9 cellular contexts compared by ENCODE assay signal in genomic region chr1:109252893-109253802, GRCh38. TPM values are rescaled to one million over a fixed set of nuclear protein-coding genes. Genes with fewer than 3 reads are reported as not detected.
DNase-seq lines count a peak whose midpoint lies in the region; ATAC-seq and TF ChIP-seq lines count a peak whose summit lies in the region.
"Had no signal": no experiment of that assay in that cellular context is flagged by ENCODE, and none has a peak within 500 bp of the region (broad histone marks: within the 10 kb centered on the region; RNA-seq: fewer than 3 reads in every experiment).

No MANE protein-coding gene starts in this region.

- dilution Hi-C loops in IMR-90 (cut with HindIII; ENCODE audit: low sequenced_read_pairs, unreplicated experiment): no loop called here

- H3K4me2 ChIP-seq in IMR-90 (ENCODE audit: low read depth, low read length): no peak overlapping the region
- H3K4me2 ChIP-seq: KMS-11 had no signal

- H3K36me3 ChIP-seq in IMR-90 (ENCODE audit: control insufficient read depth, insufficient read depth, low read length) (no peaks in the 10 kb centered on the region), subcutaneous abdominal adipose tissue (ENCODE audit: control insufficient read depth in 5 of 5, insufficient read depth in 5 of 5, low read length in 5 of 5) (no peaks in the 10 kb centered on the region)

- CTCF ChIA-PET in IMR-90 (lab: Yijun Ruan, JAX): interaction anchor here (1.2 to 1.3 kb wide), 2 partner anchors 11 to 52 kb away, joined by 3 to 6 read pairs; no protein-coding TSS in a partner anchor
- CTCF ChIA-PET in activated CD4-positive, alpha-beta memory T cell treated with anti-CD3 and anti-CD28 coated beads for 36 hours (lab: Charles Lee): interaction anchor here (1.7 kb wide), 1 partner anchor 279 kb away, joined by 4 read pairs; no protein-coding TSS in a partner anchor
- CTCF ChIA-PET in activated CD4-positive, alpha-beta T cell treated with anti-CD3 and anti-CD28 coated beads, Interleukin-2, amount 10 ng/mL, durations not matched to agents 7 days and 5 days (lab: Charles Lee): interaction anchor here (0.9 to 4.0 kb wide), 7 partner anchors 11 to 293 kb away, joined by 3 to 14 read pairs (median 4); no protein-coding TSS in a partner anchor

- H3K9ac ChIP-seq in IMR-90 (ENCODE audit: low read depth, low read length): no peak overlapping the region
- H3K9ac ChIP-seq in subcutaneous abdominal adipose tissue (ENCODE audit: low read length in 5 of 5): peak overlapping the region in 3 of 5 donors; percentile 23 to 55 (median 27)
- H3K9ac ChIP-seq: KMS-11 had no signal

- TF ChIP-seq CTCF in IMR-90 (conservative IDR thresholded peaks at IDR 0.05; ENCODE audit: low read depth, low read length): no peak
- no peak for TF ChIP-seq CTCF in brain (conservative IDR thresholded peaks at IDR 0.05)

- intact Hi-C loops in IMR-90 (cut with micrococcal nuclease): no loop called here
- intact Hi-C loops in activated CD4-positive, alpha-beta memory T cell treated with anti-CD3 and anti-CD28 coated beads for 36 hours (cut with micrococcal nuclease): no loop called here

- H3K9me3 Mint-ChIP-seq in brain: peaks cover 0 to 24% (median 16%) of the 10 kb centered on the region in 5 experiments
- H3K9me3 Mint-ChIP-seq in activated CD4-positive, alpha-beta memory T cell treated with anti-CD3 and anti-CD28 coated beads for 36 hours: no peaks in the 10 kb centered on the region
- no peaks in the 10 kb centered on the region for H3K9me3 Mint-ChIP-seq in activated naive CD4-positive, alpha-beta T cell treated with anti-CD3 and anti-CD28 coated beads, Interleukin-2, amount 50 U/mL, for 72 hours
- no peaks in the 10 kb centered on the region for H3K9me3 Mint-ChIP-seq in activated CD4-positive, alpha-beta T cell treated with anti-CD3 and anti-CD28 coated beads, Interleukin-2, amount 10 ng/mL, durations not matched to agents 7 days and 5 days

- H3K27ac ChIP-seq in IMR-90 (ENCODE audit: insufficient read depth, low read length) (0 out of 2 replicates have a peak overlapping the region, but pooled peaks have one; percentile 12), layer of hippocampus (ENCODE audit: low read depth, low read length) (peak overlapping the region; percentile 95), subcutaneous abdominal adipose tissue (ENCODE audit: low read depth, low read length) (no peak overlapping the region)
- H3K27ac ChIP-seq: KMS-11 had no signal

- H3K4me1 ChIP-seq in IMR-90 (ENCODE audit: control insufficient read depth, insufficient read depth, low read length) (peaks cover 22% of the 10 kb centered on the region), subcutaneous abdominal adipose tissue (ENCODE audit: control insufficient read depth in 5 of 5, insufficient read depth in 5 of 5, low read length in 5 of 5) (peaks cover 0 to 34% (median 29%) of the 10 kb centered on the region in 5 donors)

- DNase-seq in IMR-90: no peak
- no peak for DNase-seq in activated CD4-positive, alpha-beta memory T cell treated with anti-CD3 and anti-CD28 coated beads for 36 hours
- DNase-seq in activated naive CD4-positive, alpha-beta T cell treated with anti-CD3 and anti-CD28 coated beads, Interleukin-2, amount 50 U/mL, for 72 hours (ENCODE audit: low spot score in 2 of 2): no peak
- no peak for DNase-seq in activated CD4-positive, alpha-beta T cell treated with anti-CD3 and anti-CD28 coated beads, Interleukin-2, amount 10 ng/mL, durations not matched to agents 7 days and 5 days
- DNase-seq in NCI-H187 treated with DMSO at 0.1 percent for 48 hours (lab: John Stamatoyannopoulos, UW): no peak

- WGBS in IMR-90 (ENCODE audit: extremely low coverage in 2 of 2, insufficient read length in 1 of 2), 2 experiments: 95% methylated on average over 20 of the region's 33 CpGs; no CpG with 5 or more reads in 1 of the 2 experiments

- peak; percentile 6; the same call in 1 of the 2 replicates for ATAC-seq in IMR-90 (ENCODE audit: low read depth)
- no peak for ATAC-seq in activated naive CD4-positive, alpha-beta T cell treated with anti-CD3 and anti-CD28 coated beads, Interleukin-2, amount 50 U/mL, for 72 hours

- no peak for TF ChIP-seq RAD21 in IMR-90 (IDR thresholded peaks at IDR 0.05; ENCODE audit: low read length)

- H4K20me1 ChIP-seq in IMR-90 (ENCODE audit: insufficient read depth, low read length): no peaks in the 10 kb centered on the region

- H2BK5ac ChIP-seq in IMR-90 (ENCODE audit: low read depth, low read length, poor library complexity, severe bottlenecking): no peak overlapping the region

- peaks cover 35% of the 10 kb centered on the region for H3K36me3 Mint-ChIP-seq in brain
- H3K36me3 Mint-ChIP-seq in activated CD4-positive, alpha-beta memory T cell treated with anti-CD3 and anti-CD28 coated beads for 36 hours: no peaks in the 10 kb centered on the region
- no peaks in the 10 kb centered on the region for H3K36me3 Mint-ChIP-seq in activated naive CD4-positive, alpha-beta T cell treated with anti-CD3 and anti-CD28 coated beads, Interleukin-2, amount 50 U/mL, for 72 hours
- no peaks in the 10 kb centered on the region for H3K36me3 Mint-ChIP-seq in activated CD4-positive, alpha-beta T cell treated with anti-CD3 and anti-CD28 coated beads, Interleukin-2, amount 10 ng/mL, durations not matched to agents 7 days and 5 days (ENCODE audit: low read depth)

- H2BK120ac ChIP-seq in IMR-90 (ENCODE audit: low read depth, low read length): peak overlapping the region; percentile 74; the same call in 1 of the 2 replicates

- H3K27ac Mint-ChIP-seq in brain: peak overlapping the region; percentile 97 to 100 (median 99)
- H3K27ac Mint-ChIP-seq in activated CD4-positive, alpha-beta memory T cell treated with anti-CD3 and anti-CD28 coated beads for 36 hours: no peak overlapping the region
- H3K27ac Mint-ChIP-seq in activated naive CD4-positive, alpha-beta T cell treated with anti-CD3 and anti-CD28 coated beads, Interleukin-2, amount 50 U/mL, for 72 hours: no peak overlapping the region
- no peak overlapping the region for H3K27ac Mint-ChIP-seq in activated CD4-positive, alpha-beta T cell treated with anti-CD3 and anti-CD28 coated beads, Interleukin-2, amount 10 ng/mL, durations not matched to agents 7 days and 5 days

- peaks cover 10% of the 10 kb centered on the region for H3K27me3 Mint-ChIP-seq in brain
- peaks cover 2% of the 10 kb centered on the region for H3K27me3 Mint-ChIP-seq in activated CD4-positive, alpha-beta memory T cell treated with anti-CD3 and anti-CD28 coated beads for 36 hours
- peaks cover 2% of the 10 kb centered on the region for H3K27me3 Mint-ChIP-seq in activated CD4-positive, alpha-beta T cell treated with anti-CD3 and anti-CD28 coated beads, Interleukin-2, amount 10 ng/mL, durations not matched to agents 7 days and 5 days

- H3K56ac ChIP-seq in IMR-90 (ENCODE audit: extremely low read depth, insufficient read depth, low read length): no peak overlapping the region; the same call in 1 of the 2 replicates

- H3K4me3 Mint-ChIP-seq in brain: peak overlapping the region; percentile 81 to 89 (median 84)
- no peak overlapping the region for H3K4me3 Mint-ChIP-seq in activated CD4-positive, alpha-beta memory T cell treated with anti-CD3 and anti-CD28 coated beads for 36 hours
- no peak overlapping the region for H3K4me3 Mint-ChIP-seq in activated CD4-positive, alpha-beta T cell treated with anti-CD3 and anti-CD28 coated beads, Interleukin-2, amount 10 ng/mL, durations not matched to agents 7 days and 5 days

- H3K14ac ChIP-seq in IMR-90 (replicated peaks; ENCODE audit: low read depth, low read length): 0 out of 2 replicates have a peak overlapping the region, but pooled peaks have one; percentile 82

- H3K18ac ChIP-seq in IMR-90 (ENCODE audit: low read depth, low read length): peak overlapping the region; percentile 34; the same call in 1 of the 2 replicates

- no peak overlapping the region for H3K4me3 ChIP-seq in IMR-90 (ENCODE audit: insufficient read depth, low read depth, low read length)
- H3K4me3 ChIP-seq in subcutaneous abdominal adipose tissue (ENCODE audit: low read depth in 1 of 5, low read length in 5 of 5): peak overlapping the region in 1 of 5 donors; percentile 48

- peak overlapping the region; percentile 84 to 87 for H4K8ac ChIP-seq in IMR-90 (ENCODE audit: low read depth in 2 of 2, low read length in 2 of 2)

- peak overlapping the region; percentile 80 for H4K5ac ChIP-seq in IMR-90 (ENCODE audit: low read depth, low read length)

- H3K4me1 Mint-ChIP-seq in brain: peaks cover 89% of the 10 kb centered on the region
- peaks cover 5% of the 10 kb centered on the region for H3K4me1 Mint-ChIP-seq in activated CD4-positive, alpha-beta memory T cell treated with anti-CD3 and anti-CD28 coated beads for 36 hours (ENCODE audit: low read depth)
- H3K4me1 Mint-ChIP-seq in activated CD4-positive, alpha-beta T cell treated with anti-CD3 and anti-CD28 coated beads, Interleukin-2, amount 10 ng/mL, durations not matched to agents 7 days and 5 days: peaks cover 6% of the 10 kb centered on the region

- no peak overlapping the region for H2AK5ac ChIP-seq in IMR-90 (ENCODE audit: low read depth, low read length)

- H3K23ac ChIP-seq in IMR-90 (ENCODE audit: low read depth, low read length): peak overlapping the region; percentile 59; the same call in 1 of the 2 replicates

- peak overlapping the region; percentile 89 for H2AFZ ChIP-seq in IMR-90 (replicated peaks; ENCODE audit: low read length, poor library complexity)

- peak overlapping the region; percentile 95 for H2AK9ac ChIP-seq in IMR-90 (replicated peaks; ENCODE audit: low read depth, low read length, poor library complexity)

- H3K79me1 ChIP-seq in IMR-90 (ENCODE audit: low read depth in 1 of 2, low read length in 2 of 2): 0 out of 4 replicates have a peak, but pooled peaks cover 0 to 8% of the 10 kb centered on the region in 2 experiments

- no peaks in the 10 kb centered on the region for H3K9me3 ChIP-seq in IMR-90 (ENCODE audit: control insufficient read depth, insufficient read depth, low read length)
- H3K9me3 ChIP-seq in subcutaneous abdominal adipose tissue (ENCODE audit: control insufficient read depth in 5 of 5, low read length in 5 of 5): no peaks in the 10 kb centered on the region

- BruUV-seq in IMR-90 (replicated peaks; lab: Mats Ljungman, UMichigan): no TSS peak

- H3K9me1 ChIP-seq in IMR-90 (ENCODE audit: insufficient read depth, low read length): no peaks in the 10 kb centered on the region; the same call in 1 of the 2 replicates

- POLR2A ChIA-PET in IMR-90 (lab: Charles Lee; ENCODE audit: unreplicated experiment): no interaction called here
- POLR2A ChIA-PET in activated CD4-positive, alpha-beta memory T cell treated with anti-CD3 and anti-CD28 coated beads for 36 hours (lab: Charles Lee): interaction anchor here (0.6 to 1.2 kb wide), 5 partner anchors 11 to 1803 kb away, joined by 3 to 5 read pairs (median 3); no protein-coding TSS in a partner anchor
- POLR2A ChIA-PET in activated CD4-positive, alpha-beta T cell treated with anti-CD3 and anti-CD28 coated beads, Interleukin-2, amount 10 ng/mL, durations not matched to agents 7 days and 5 days (lab: Charles Lee): no interaction called here

- H2BK15ac ChIP-seq in IMR-90 (ENCODE audit: low read depth, low read length): no peak overlapping the region

- H3K27me3 ChIP-seq in IMR-90 (ENCODE audit: control insufficient read depth, insufficient read depth, low read length): no peaks in the 10 kb centered on the region
- no peaks in the 10 kb centered on the region for H3K27me3 ChIP-seq in layer of hippocampus (ENCODE audit: control insufficient read depth, insufficient read depth, low read length)
- peaks cover 0 to 5% (median 3%) of the 10 kb centered on the region in 5 donors for H3K27me3 ChIP-seq in subcutaneous abdominal adipose tissue (ENCODE audit: control insufficient read depth in 5 of 5, insufficient read depth in 4 of 5, low read length in 5 of 5)

- H4K91ac ChIP-seq in IMR-90 (ENCODE audit: insufficient read depth, low read depth, low read length): no peak overlapping the region

- H3K4ac ChIP-seq in IMR-90 (ENCODE audit: low read depth, low read length): peak overlapping the region; percentile 57

- 0 out of 2 replicates have a peak overlapping the region, but pooled peaks have one; percentile 34 for H2BK20ac ChIP-seq in IMR-90 (ENCODE audit: low read depth, low read length)

- in situ Hi-C loops in IMR-90 (cut with MboI; ENCODE audit: low sequenced_read_pairs): no loop called here

- TF ChIP-seq POLR2A in IMR-90 (IDR thresholded peaks at IDR 0.05; ENCODE audit: low read depth, low read length): no peak

RNA-seq across cellular contexts. Expression of gene CELSR2, which starts 3.8 kb away (rescaled TPM):
- total RNA-seq in IMR-90 (2012; rRNA removed): 1.1 and 1.3 TPM in 2 replicates
- polyA plus RNA-seq in IMR-90 (2012; rRNA removed) (5.0 and 5.3 TPM in 2 replicates), brain (ENCODE audit: insufficient read depth, low read depth, low replicate concordance) (109 TPM)
- 2.5 and 5.4 TPM in 2 replicates for polyA plus RNA-seq in IMR-90 (2012; cell fraction: cytosol; rRNA removed)
- polyA plus RNA-seq in IMR-90 (2012; cell fraction: nucleus; rRNA removed; ENCODE audit: low replicate concordance): 10.8 and 19.0 TPM in 2 replicates
- total RNA-seq in activated CD4-positive, alpha-beta memory T cell treated with anti-CD3 and anti-CD28 coated beads for 36 hours: 1 to 10 TPM; 1.0 to 1.3 TPM
- 1 to 10 TPM in 1 of 2 donors, under 1 TPM in 1; 0.39 to 3.9 TPM for total RNA-seq in activated naive CD4-positive, alpha-beta T cell treated with anti-CD3 and anti-CD28 coated beads, Interleukin-2, amount 50 U/mL, for 72 hours
- total RNA-seq in activated CD4-positive, alpha-beta T cell treated with anti-CD3 and anti-CD28 coated beads, Interleukin-2, amount 10 ng/mL, durations not matched to agents 7 days and 5 days: 1 to 10 TPM; 5.2 to 5.3 TPM

RNA-seq across cellular contexts. Expression of gene PSRC1, which starts 29.8 kb away (rescaled TPM):
- 34.6 and 36.4 TPM in 2 replicates for total RNA-seq in IMR-90 (2012; rRNA removed)
- polyA plus RNA-seq in IMR-90 (2012; rRNA removed): 40.3 and 42.1 TPM in 2 replicates
- polyA plus RNA-seq in IMR-90 (2012; cell fraction: cytosol; rRNA removed): 20.2 and 35.7 TPM in 2 replicates
- 123 and 134 TPM in 2 replicates for polyA plus RNA-seq in IMR-90 (2012; cell fraction: nucleus; rRNA removed; ENCODE audit: low replicate concordance)
- 77.5 TPM for polyA plus RNA-seq in brain (ENCODE audit: insufficient read depth, low read depth, low replicate concordance)
- 10 to 100 TPM; 14.9 to 16.3 TPM for total RNA-seq in activated CD4-positive, alpha-beta memory T cell treated with anti-CD3 and anti-CD28 coated beads for 36 hours
- 10 to 100 TPM; 20.5 to 23.9 TPM for total RNA-seq in activated naive CD4-positive, alpha-beta T cell treated with anti-CD3 and anti-CD28 coated beads, Interleukin-2, amount 50 U/mL, for 72 hours
- total RNA-seq in activated CD4-positive, alpha-beta T cell treated with anti-CD3 and anti-CD28 coated beads, Interleukin-2, amount 10 ng/mL, durations not matched to agents 7 days and 5 days: 10 to 100 TPM; 32.7 to 34.5 TPM

RNA-seq across cellular contexts. Expression of gene SARS1, which starts 39.4 kb away (rescaled TPM):
- 348 and 373 TPM in 2 replicates for total RNA-seq in IMR-90 (2012; rRNA removed)
- polyA plus RNA-seq in IMR-90 (2012; rRNA removed) (214 and 231 TPM in 2 replicates), brain (ENCODE audit: insufficient read depth, low read depth, low replicate concordance) (402 TPM)
- polyA plus RNA-seq in IMR-90 (2012; cell fraction: cytosol; rRNA removed): 117 and 193 TPM in 2 replicates
- polyA plus RNA-seq in IMR-90 (2012; cell fraction: nucleus; rRNA removed; ENCODE audit: low replicate concordance): 152 and 416 TPM in 2 replicates
- total RNA-seq in activated CD4-positive, alpha-beta memory T cell treated with anti-CD3 and anti-CD28 coated beads for 36 hours: 100 to 1,000 TPM; 245 to 251 TPM
- 100 to 1,000 TPM; 179 to 273 TPM for total RNA-seq in activated naive CD4-positive, alpha-beta T cell treated with anti-CD3 and anti-CD28 coated beads, Interleukin-2, amount 50 U/mL, for 72 hours
- 100 to 1,000 TPM; 138 to 140 TPM for total RNA-seq in activated CD4-positive, alpha-beta T cell treated with anti-CD3 and anti-CD28 coated beads, Interleukin-2, amount 10 ng/mL, durations not matched to agents 7 days and 5 days

RNA-seq across cellular contexts. Expression of gene MYBPHL, which starts 53.7 kb away (rescaled TPM):
- total RNA-seq in IMR-90 (2012; rRNA removed): not detected in 2 replicates
- polyA plus RNA-seq in IMR-90 (2012; rRNA removed) (0.07 TPM in 1 of 2 replicates, not detected in the other), brain (ENCODE audit: insufficient read depth, low read depth, low replicate concordance) (0.75 TPM)
- polyA plus RNA-seq in IMR-90 (2012; cell fraction: cytosol; rRNA removed): 0.02 TPM in 1 of 2 replicates, not detected in the other
- 0.16 and 0.31 TPM in 2 replicates for polyA plus RNA-seq in IMR-90 (2012; cell fraction: nucleus; rRNA removed; ENCODE audit: low replicate concordance)
- not detected for total RNA-seq in activated CD4-positive, alpha-beta memory T cell treated with anti-CD3 and anti-CD28 coated beads for 36 hours
- not detected for total RNA-seq in activated naive CD4-positive, alpha-beta T cell treated with anti-CD3 and anti-CD28 coated beads, Interleukin-2, amount 50 U/mL, for 72 hours
- not detected for total RNA-seq in activated CD4-positive, alpha-beta T cell treated with anti-CD3 and anti-CD28 coated beads, Interleukin-2, amount 10 ng/mL, durations not matched to agents 7 days and 5 days

Comparison
In these comparisons a context has a peak if more than half of its experiments do, and no peak if none do; other contexts are left out.
1. H3K27ac Mint-ChIP-seq: peak in brain (5 of 5); none in activated CD4-positive, alpha-beta memory T cell treated with anti-CD3 and anti-CD28 coated beads for 36 hours (single experiment), activated naive CD4-positive, alpha-beta T cell treated with anti-CD3 and anti-CD28 coated beads, Interleukin-2, amount 50 U/mL, for 72 hours (0 of 2) and activated CD4-positive, alpha-beta T cell treated with anti-CD3 and anti-CD28 coated beads, Interleukin-2, amount 10 ng/mL, durations not matched to agents 7 days and 5 days (single experiment).
2. H3K4me3 Mint-ChIP-seq: peak in brain (5 of 5); none in activated CD4-positive, alpha-beta memory T cell treated with anti-CD3 and anti-CD28 coated beads for 36 hours (single experiment) and activated CD4-positive, alpha-beta T cell treated with anti-CD3 and anti-CD28 coated beads, Interleukin-2, amount 10 ng/mL, durations not matched to agents 7 days and 5 days (single experiment).